In genomic region chr19:18658366-18658855, GRCh38 we compare ENCODE assay signal across 1 cellular context.
TF ChIP-seq lines count a peak whose summit lies in the region.

No MANE protein-coding gene starts in this region.

TF ChIP-seq in H1, 55 proteins besides CTCF, POLR2A, EP300 and RAD21:
- TF ChIP-seq, protein P1, sequence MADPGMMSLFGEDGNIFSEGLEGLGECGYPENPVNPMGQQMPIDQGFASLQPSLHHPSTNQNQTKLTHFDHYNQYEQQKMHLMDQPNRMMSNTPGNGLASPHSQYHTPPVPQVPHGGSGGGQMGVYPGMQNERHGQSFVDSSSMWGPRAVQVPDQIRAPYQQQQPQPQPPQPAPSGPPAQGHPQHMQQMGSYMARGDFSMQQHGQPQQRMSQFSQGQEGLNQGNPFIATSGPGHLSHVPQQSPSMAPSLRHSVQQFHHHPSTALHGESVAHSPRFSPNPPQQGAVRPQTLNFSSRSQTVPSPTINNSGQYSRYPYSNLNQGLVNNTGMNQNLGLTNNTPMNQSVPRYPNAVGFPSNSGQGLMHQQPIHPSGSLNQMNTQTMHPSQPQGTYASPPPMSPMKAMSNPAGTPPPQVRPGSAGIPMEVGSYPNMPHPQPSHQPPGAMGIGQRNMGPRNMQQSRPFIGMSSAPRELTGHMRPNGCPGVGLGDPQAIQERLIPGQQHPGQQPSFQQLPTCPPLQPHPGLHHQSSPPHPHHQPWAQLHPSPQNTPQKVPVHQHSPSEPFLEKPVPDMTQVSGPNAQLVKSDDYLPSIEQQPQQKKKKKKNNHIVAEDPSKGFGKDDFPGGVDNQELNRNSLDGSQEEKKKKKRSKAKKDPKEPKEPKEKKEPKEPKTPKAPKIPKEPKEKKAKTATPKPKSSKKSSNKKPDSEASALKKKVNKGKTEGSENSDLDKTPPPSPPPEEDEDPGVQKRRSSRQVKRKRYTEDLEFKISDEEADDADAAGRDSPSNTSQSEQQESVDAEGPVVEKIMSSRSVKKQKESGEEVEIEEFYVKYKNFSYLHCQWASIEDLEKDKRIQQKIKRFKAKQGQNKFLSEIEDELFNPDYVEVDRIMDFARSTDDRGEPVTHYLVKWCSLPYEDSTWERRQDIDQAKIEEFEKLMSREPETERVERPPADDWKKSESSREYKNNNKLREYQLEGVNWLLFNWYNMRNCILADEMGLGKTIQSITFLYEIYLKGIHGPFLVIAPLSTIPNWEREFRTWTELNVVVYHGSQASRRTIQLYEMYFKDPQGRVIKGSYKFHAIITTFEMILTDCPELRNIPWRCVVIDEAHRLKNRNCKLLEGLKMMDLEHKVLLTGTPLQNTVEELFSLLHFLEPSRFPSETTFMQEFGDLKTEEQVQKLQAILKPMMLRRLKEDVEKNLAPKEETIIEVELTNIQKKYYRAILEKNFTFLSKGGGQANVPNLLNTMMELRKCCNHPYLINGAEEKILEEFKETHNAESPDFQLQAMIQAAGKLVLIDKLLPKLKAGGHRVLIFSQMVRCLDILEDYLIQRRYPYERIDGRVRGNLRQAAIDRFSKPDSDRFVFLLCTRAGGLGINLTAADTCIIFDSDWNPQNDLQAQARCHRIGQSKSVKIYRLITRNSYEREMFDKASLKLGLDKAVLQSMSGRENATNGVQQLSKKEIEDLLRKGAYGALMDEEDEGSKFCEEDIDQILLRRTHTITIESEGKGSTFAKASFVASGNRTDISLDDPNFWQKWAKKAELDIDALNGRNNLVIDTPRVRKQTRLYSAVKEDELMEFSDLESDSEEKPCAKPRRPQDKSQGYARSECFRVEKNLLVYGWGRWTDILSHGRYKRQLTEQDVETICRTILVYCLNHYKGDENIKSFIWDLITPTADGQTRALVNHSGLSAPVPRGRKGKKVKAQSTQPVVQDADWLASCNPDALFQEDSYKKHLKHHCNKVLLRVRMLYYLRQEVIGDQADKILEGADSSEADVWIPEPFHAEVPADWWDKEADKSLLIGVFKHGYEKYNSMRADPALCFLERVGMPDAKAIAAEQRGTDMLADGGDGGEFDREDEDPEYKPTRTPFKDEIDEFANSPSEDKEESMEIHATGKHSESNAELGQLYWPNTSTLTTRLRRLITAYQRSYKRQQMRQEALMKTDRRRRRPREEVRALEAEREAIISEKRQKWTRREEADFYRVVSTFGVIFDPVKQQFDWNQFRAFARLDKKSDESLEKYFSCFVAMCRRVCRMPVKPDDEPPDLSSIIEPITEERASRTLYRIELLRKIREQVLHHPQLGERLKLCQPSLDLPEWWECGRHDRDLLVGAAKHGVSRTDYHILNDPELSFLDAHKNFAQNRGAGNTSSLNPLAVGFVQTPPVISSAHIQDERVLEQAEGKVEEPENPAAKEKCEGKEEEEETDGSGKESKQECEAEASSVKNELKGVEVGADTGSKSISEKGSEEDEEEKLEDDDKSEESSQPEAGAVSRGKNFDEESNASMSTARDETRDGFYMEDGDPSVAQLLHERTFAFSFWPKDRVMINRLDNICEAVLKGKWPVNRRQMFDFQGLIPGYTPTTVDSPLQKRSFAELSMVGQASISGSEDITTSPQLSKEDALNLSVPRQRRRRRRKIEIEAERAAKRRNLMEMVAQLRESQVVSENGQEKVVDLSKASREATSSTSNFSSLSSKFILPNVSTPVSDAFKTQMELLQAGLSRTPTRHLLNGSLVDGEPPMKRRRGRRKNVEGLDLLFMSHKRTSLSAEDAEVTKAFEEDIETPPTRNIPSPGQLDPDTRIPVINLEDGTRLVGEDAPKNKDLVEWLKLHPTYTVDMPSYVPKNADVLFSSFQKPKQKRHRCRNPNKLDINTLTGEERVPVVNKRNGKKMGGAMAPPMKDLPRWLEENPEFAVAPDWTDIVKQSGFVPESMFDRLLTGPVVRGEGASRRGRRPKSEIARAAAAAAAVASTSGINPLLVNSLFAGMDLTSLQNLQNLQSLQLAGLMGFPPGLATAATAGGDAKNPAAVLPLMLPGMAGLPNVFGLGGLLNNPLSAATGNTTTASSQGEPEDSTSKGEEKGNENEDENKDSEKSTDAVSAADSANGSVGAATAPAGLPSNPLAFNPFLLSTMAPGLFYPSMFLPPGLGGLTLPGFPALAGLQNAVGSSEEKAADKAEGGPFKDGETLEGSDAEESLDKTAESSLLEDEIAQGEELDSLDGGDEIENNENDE (IDR thresholded peaks at IDR 0.05; ENCODE audit: insufficient replicate concordance, low read length) = no peak
- TF ChIP-seq JUN (IDR thresholded peaks at IDR 0.05; ENCODE audit: low read depth, low read length) (no peak), CBX8 (IDR thresholded peaks at IDR 0.05; ENCODE audit: borderline replicate concordance, low read depth, low read length) (no peak), CHD2 (IDR thresholded peaks at IDR 0.05; ENCODE audit: low read length) (no peak), GTF2F1 (IDR thresholded peaks at IDR 0.05; ENCODE audit: borderline replicate concordance, low read depth, low read length) (no peak)
